1 cellular context compared by ENCODE assay signal in genomic region chr1:1567152-1567830, GRCh38.
TF ChIP-seq lines count a peak whose summit lies in the region.

No MANE protein-coding gene starts in this region.

TF ChIP-seq in endothelial cell of umbilical vein, 7 proteins besides CTCF, POLR2A, EP300 and RAD21:
- TF ChIP-seq MYC (IDR thresholded peaks at IDR 0.05; ENCODE audit: low read depth, low read length): no peak
- TF ChIP-seq, protein P1, sequence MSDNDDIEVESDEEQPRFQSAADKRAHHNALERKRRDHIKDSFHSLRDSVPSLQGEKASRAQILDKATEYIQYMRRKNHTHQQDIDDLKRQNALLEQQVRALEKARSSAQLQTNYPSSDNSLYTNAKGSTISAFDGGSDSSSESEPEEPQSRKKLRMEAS (IDR thresholded peaks at IDR 0.05; ENCODE audit: insufficient read depth, insufficient read length): no peak
- no peak for TF ChIP-seq JUN (IDR thresholded peaks at IDR 0.05; ENCODE audit: borderline replicate concordance, insufficient read depth, insufficient read length, low read depth)
- TF ChIP-seq GATA2 (IDR thresholded peaks at IDR 0.05; ENCODE audit: insufficient read depth, insufficient read length, low read depth, low read length): no peak
